Comparison of ENCODE assay signal across 12 cellular contexts in the genomic region with DNA sequence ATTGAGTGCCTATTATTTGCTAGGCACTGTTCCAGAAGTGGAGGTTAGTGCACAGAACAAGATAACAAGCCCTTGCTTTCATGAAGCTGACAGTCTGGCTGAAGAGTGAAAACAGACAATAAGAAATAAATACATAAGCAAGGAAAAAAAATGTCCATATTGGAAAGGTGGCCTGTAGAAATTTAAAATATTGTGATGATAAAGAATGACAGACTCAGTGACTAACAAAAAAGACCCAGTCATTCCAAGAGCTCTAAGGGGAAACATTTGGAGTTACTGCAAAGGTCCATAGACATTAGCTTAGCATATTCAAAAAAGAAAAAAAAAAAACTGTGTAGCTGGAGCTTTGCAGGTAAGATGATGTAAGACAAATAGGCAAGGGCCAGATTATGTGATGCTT. TPM values are rescaled to one million over a fixed set of nuclear protein-coding genes. Genes with fewer than 3 reads are reported as not detected.
DNase-seq lines count a peak whose midpoint lies in the region; ATAC-seq and TF ChIP-seq lines count a peak whose summit lies in the region.
"Had no signal": no experiment of that assay in that cellular context is flagged by ENCODE, and none has a peak within 500 bp of the region (broad histone marks: within the 10 kb centered on the region; RNA-seq: fewer than 3 reads in every experiment).

No MANE protein-coding gene starts in this region.

- intact Hi-C loops in CD14-positive monocyte (cut with micrococcal nuclease) = loop anchor here (5.0 kb wide), 2 partner anchors 68 to 108 kb away; no protein-coding TSS in a partner anchor

- ATAC-seq in central memory CD8-positive, alpha-beta T cell (replicated peaks; ENCODE audit: extremely low read depth, poor library complexity, severe bottlenecking) = no peak
- no peak for ATAC-seq in HG02610 (IDR thresholded peaks at IDR 0.05; ENCODE audit: unreplicated experiment)

- H3K27me3 Mint-ChIP-seq in CD14-positive monocyte (ENCODE audit: low read depth in 3 of 3) (no peaks in the 10 kb centered on the region), IgD-negative memory B cell (no peaks in the 10 kb centered on the region), osteocyte (ENCODE audit: unreplicated experiment) (no peaks in the 10 kb centered on the region)
- no peaks in the 10 kb centered on the region for H3K27me3 Mint-ChIP-seq in central memory CD8-positive, alpha-beta T cell

- peaks cover 13 to 25% of the 10 kb centered on the region in 2 donors for H3K36me3 Mint-ChIP-seq in CD14-positive monocyte
- peaks cover 4% of the 10 kb centered on the region for H3K36me3 Mint-ChIP-seq in IgD-negative memory B cell
- peaks cover 14% of the 10 kb centered on the region for H3K36me3 Mint-ChIP-seq in central memory CD8-positive, alpha-beta T cell (ENCODE audit: insufficient read depth)
- peaks cover 6% of the 10 kb centered on the region for H3K36me3 Mint-ChIP-seq in osteocyte (ENCODE audit: unreplicated experiment)

- TF ChIP-seq CTCF in CD14-positive monocyte (IDR thresholded peaks at IDR 0.05) (no peak), osteocyte (IDR thresholded peaks at IDR 0.05) (no peak)

- H3K27ac Mint-ChIP-seq in CD14-positive monocyte (peak overlapping the region; percentile 97 to 100 (median 98)), IgD-negative memory B cell (peak overlapping the region; percentile 97 to 98 (median 98)), osteocyte (ENCODE audit: unreplicated experiment) (peak overlapping the region; percentile 47)
- H3K27ac Mint-ChIP-seq in central memory CD8-positive, alpha-beta T cell (ENCODE audit: low read depth) = peak overlapping the region; percentile 95

- H3K9me3 Mint-ChIP-seq in CD14-positive monocyte = peaks cover 0 to 4% (median 0%) of the 10 kb centered on the region in 7 donors
- peaks cover 0 to 2% (median 0%) of the 10 kb centered on the region in 3 donors for H3K9me3 Mint-ChIP-seq in IgD-negative memory B cell
- no peaks in the 10 kb centered on the region for H3K9me3 Mint-ChIP-seq in central memory CD8-positive, alpha-beta T cell
- H3K9me3 Mint-ChIP-seq in osteocyte (ENCODE audit: unreplicated experiment) = peaks cover 3% of the 10 kb centered on the region

- peak overlapping the region; percentile 14 to 98 for H3K4me3 Mint-ChIP-seq in CD14-positive monocyte
- H3K4me3 Mint-ChIP-seq in IgD-negative memory B cell = peak overlapping the region in 3 of 4 donors; percentile 96 to 100 (median 97)
- peak overlapping the region; percentile 94 for H3K4me3 Mint-ChIP-seq in central memory CD8-positive, alpha-beta T cell
- peak overlapping the region; percentile 97 for H3K4me3 Mint-ChIP-seq in osteocyte (ENCODE audit: unreplicated experiment)

- peaks cover 81% of the 10 kb centered on the region for H3K4me1 Mint-ChIP-seq in CD14-positive monocyte
- H3K4me1 Mint-ChIP-seq in IgD-negative memory B cell = peaks cover 34 to 43% (median 35%) of the 10 kb centered on the region in 3 donors
- peaks cover 64% of the 10 kb centered on the region for H3K4me1 Mint-ChIP-seq in central memory CD8-positive, alpha-beta T cell
- H3K4me1 Mint-ChIP-seq in osteocyte (ENCODE audit: unreplicated experiment) = peaks cover 35% of the 10 kb centered on the region

- DNase-seq in CD14-positive monocyte (ENCODE audit: low spot score) (no peak), osteocyte (ENCODE audit: extremely low spot score, unreplicated experiment) (no peak), hepatic stellate cell (ENCODE audit: low spot score) (no peak), NCI-H1694 treated with DMSO at 0.1 percent for 48 hours (lab: John Stamatoyannopoulos, UW) (no peak)
- no peak for DNase-seq in central memory CD8-positive, alpha-beta T cell (ENCODE audit: low spot score in 2 of 2)
- DNase-seq in activated CD4-positive, alpha-beta T cell treated with anti-CD3 and anti-CD28 coated beads, Interleukin-2, amount 50 U/mL, for 48 hours = no peak
- DNase-seq: cortex of kidney, heart left ventricle, mucosa of descending colon, NCI-H345 had no signal

RNA-seq across cellular contexts. Expression of a gene that starts 1.0 kb away (rescaled TPM):
- polyA plus RNA-seq in CD14-positive monocyte (10 to 100 TPM; 59.2 to 69.6 TPM), IgD-negative memory B cell (67.8 TPM)
- 35.3 and 39.1 TPM in 2 replicates for total RNA-seq in osteocyte

Comparison
In these comparisons a context has a peak if more than half of its experiments do, and no peak if none do; other contexts are left out.
1. H3K27ac Mint-ChIP-seq: peak in every context shown above with its lines; median percentile 98 in CD14-positive monocyte; 98 in IgD-negative memory B cell; 95 in central memory CD8-positive, alpha-beta T cell; 47 in osteocyte.